Comparison of ENCODE assay signal across 15 cellular contexts in genomic region chr7:28700790-28701203, GRCh38.
A peak's percentile ranks its signal among the peaks of the same experiment; 100 is the strongest.
DNase-seq lines count a peak whose midpoint lies in the region; FAIRE-seq and TF ChIP-seq lines count a peak whose summit lies in the region.
"Had no signal": no experiment of that assay in that cellular context is flagged by ENCODE, and none has a peak within 500 bp of the region (broad histone marks: within the 10 kb centered on the region; RNA-seq: fewer than 3 reads in every experiment).

No MANE protein-coding gene starts in this region.

- DNase-seq in AG04450 (ENCODE audit: low read depth, low spot score) (peak; percentile 11), H4 (ENCODE audit: low spot score) (peak; percentile 82), NCI-H2171 treated with DMSO at 0.1 percent for 48 hours (lab: John Stamatoyannopoulos, UW) (peak; percentile 49), iPS-NIHi11 (ENCODE audit: low spot score) (peak; percentile 15), GM19239 (ENCODE audit: insufficient read length, low spot score) (no peak), GM10248 (ENCODE audit: extremely low spot score) (no peak), OCI-M1 (lab: John Stamatoyannopoulos, UW) (no peak)
- no peak for DNase-seq in activated T-helper 1 cell treated with anti-CD3 and anti-CD28 coated beads, Interleukin-12 subunit alpha, Interleukin-12 subunit beta, Interleukin-2, Interleukin-4 antibody, amounts not matched to agents 30 ng/mL and 10 ng/mL and 1 ng/mL, durations not matched to agents 14 hours and 24 hours and 36 hours (ENCODE audit: low spot score)
- DNase-seq: activated CD4-positive, alpha-beta T cell treated with anti-CD3 and anti-CD28 coated beads, Interleukin-2, amount 10 ng/mL, durations not matched to agents 24 days and 14 days; amygdala; effector CD4-positive, alpha-beta T cell; NCI-H446 had no signal

- CTCF ChIA-PET in AG04450 (lab: Charles Lee) (interaction anchor here (0.6 to 2.0 kb wide), 6 partner anchors 9 to 402 kb away, joined by 3 to 8 read pairs (median 4); no protein-coding TSS in a partner anchor), GM10248 (lab: Yijun Ruan, JAX) (interaction anchor here (0.9 to 2.7 kb wide), 12 partner anchors 9 to 312 kb away, joined by 3 to 8 read pairs (median 4); no protein-coding TSS in a partner anchor)

- H3K4me1 Mint-ChIP-seq in activated T-helper 1 cell treated with anti-CD3 and anti-CD28 coated beads, Interleukin-12 subunit alpha, Interleukin-12 subunit beta, Interleukin-2, Interleukin-4 antibody, amounts not matched to agents 30 ng/mL and 10 ng/mL and 1 ng/mL, durations not matched to agents 14 hours and 24 hours and 36 hours (ENCODE audit: low read depth), result no peaks in the 10 kb centered on the region
- H3K4me1 Mint-ChIP-seq: activated CD4-positive, alpha-beta T cell treated with anti-CD3 and anti-CD28 coated beads, Interleukin-2, amount 10 ng/mL, durations not matched to agents 24 days and 14 days had no signal

- H3K27me3 Mint-ChIP-seq in activated T-helper 1 cell treated with anti-CD3 and anti-CD28 coated beads, Interleukin-12 subunit alpha, Interleukin-12 subunit beta, Interleukin-2, Interleukin-4 antibody, amounts not matched to agents 30 ng/mL and 10 ng/mL and 1 ng/mL, durations not matched to agents 14 hours and 24 hours and 36 hours (ENCODE audit: insufficient read depth), result peaks cover 2% of the 10 kb centered on the region
- H3K27me3 Mint-ChIP-seq: activated CD4-positive, alpha-beta T cell treated with anti-CD3 and anti-CD28 coated beads, Interleukin-2, amount 10 ng/mL, durations not matched to agents 24 days and 14 days had no signal

- no peak overlapping the region for H3K4me3 Mint-ChIP-seq in activated T-helper 1 cell treated with anti-CD3 and anti-CD28 coated beads, Interleukin-12 subunit alpha, Interleukin-12 subunit beta, Interleukin-2, Interleukin-4 antibody, amounts not matched to agents 30 ng/mL and 10 ng/mL and 1 ng/mL, durations not matched to agents 14 hours and 24 hours and 36 hours
- H3K4me3 Mint-ChIP-seq: activated CD4-positive, alpha-beta T cell treated with anti-CD3 and anti-CD28 coated beads, Interleukin-2, amount 10 ng/mL, durations not matched to agents 24 days and 14 days; mesothelial cell of epicardium had no signal

- H3K36me3 Mint-ChIP-seq in activated T-helper 1 cell treated with anti-CD3 and anti-CD28 coated beads, Interleukin-12 subunit alpha, Interleukin-12 subunit beta, Interleukin-2, Interleukin-4 antibody, amounts not matched to agents 30 ng/mL and 10 ng/mL and 1 ng/mL, durations not matched to agents 14 hours and 24 hours and 36 hours (ENCODE audit: low read depth), result no peaks in the 10 kb centered on the region

- no peak overlapping the region for H3K27ac ChIP-seq in AG04450 (ENCODE audit: low read depth, low read length)
- H3K27ac ChIP-seq: parathyroid adenoma had no signal

- TF ChIP-seq CTCF in AG04450 (IDR thresholded peaks at IDR 0.05; ENCODE audit: low read depth, low read length), result no peak
- no peak for TF ChIP-seq CTCF in GM10248 (IDR thresholded peaks at IDR 0.05; ENCODE audit: control extremely low read depth, extremely low read depth, low read depth, missing control alignments)

- POLR2A ChIA-PET in AG04450 (lab: Yijun Ruan, JAX), result interaction anchor here (0.6 to 1.5 kb wide), 2 partner anchors 15 to 103 kb away, joined by 4 to 5 read pairs; no protein-coding TSS in a partner anchor
- POLR2A ChIA-PET in GM10248 (lab: Yijun Ruan, JAX), result interaction anchor here (0.7 kb wide), 1 partner anchor 123 kb away, joined by 3 read pairs; no protein-coding TSS in a partner anchor

- H3K9me3 ChIP-seq in AG04450 (ENCODE audit: control insufficient read depth, insufficient read depth, low read length), result no peaks in the 10 kb centered on the region

- no peak overlapping the region for H3K4me3 ChIP-seq in AG04450 (ENCODE audit: low read depth, low read length)

- no peaks in the 10 kb centered on the region for H3K27me3 ChIP-seq in AG04450 (ENCODE audit: control insufficient read depth, insufficient read depth, low read length)

- no peak overlapping the region for H3K27ac Mint-ChIP-seq in activated T-helper 1 cell treated with anti-CD3 and anti-CD28 coated beads, Interleukin-12 subunit alpha, Interleukin-12 subunit beta, Interleukin-2, Interleukin-4 antibody, amounts not matched to agents 30 ng/mL and 10 ng/mL and 1 ng/mL, durations not matched to agents 14 hours and 24 hours and 36 hours
- H3K27ac Mint-ChIP-seq: activated CD4-positive, alpha-beta T cell treated with anti-CD3 and anti-CD28 coated beads, Interleukin-2, amount 10 ng/mL, durations not matched to agents 24 days and 14 days; mesothelial cell of epicardium had no signal

- no peaks in the 10 kb centered on the region for H3K9me3 Mint-ChIP-seq in activated T-helper 1 cell treated with anti-CD3 and anti-CD28 coated beads, Interleukin-12 subunit alpha, Interleukin-12 subunit beta, Interleukin-2, Interleukin-4 antibody, amounts not matched to agents 30 ng/mL and 10 ng/mL and 1 ng/mL, durations not matched to agents 14 hours and 24 hours and 36 hours
- H3K9me3 Mint-ChIP-seq: activated CD4-positive, alpha-beta T cell treated with anti-CD3 and anti-CD28 coated beads, Interleukin-2, amount 10 ng/mL, durations not matched to agents 24 days and 14 days had no signal

- FAIRE-seq in GM19239 (lab: Jason Lieb, UNC), result no peak
- FAIRE-seq: H1 had no signal

- intact Hi-C loops in activated T-helper 1 cell treated with anti-CD3 and anti-CD28 coated beads, Interleukin-12 subunit alpha, Interleukin-12 subunit beta, Interleukin-2, Interleukin-4 antibody, amounts not matched to agents 30 ng/mL and 10 ng/mL and 1 ng/mL, durations not matched to agents 14 hours and 24 hours and 36 hours (cut with micrococcal nuclease), result no loop called here

Comparison
In these comparisons a context has a peak if more than half of its experiments do, and no peak if none do; other contexts are left out.
1. DNase-seq: peak in AG04450 (single experiment), H4 (single experiment), NCI-H2171 treated with DMSO at 0.1 percent for 48 hours (single experiment) and iPS-NIHi11 (single experiment); none in GM19239 (single experiment), GM10248 (single experiment), OCI-M1 (single experiment) and activated T-helper 1 cell treated with anti-CD3 and anti-CD28 coated beads, Interleukin-12 subunit alpha, Interleukin-12 subunit beta, Interleukin-2, Interleukin-4 antibody, amounts not matched to agents 30 ng/mL and 10 ng/mL and 1 ng/mL, durations not matched to agents 14 hours and 24 hours and 36 hours (single experiment).